Comparison of ENCODE assay signal across 10 cellular contexts in the genomic region with DNA sequence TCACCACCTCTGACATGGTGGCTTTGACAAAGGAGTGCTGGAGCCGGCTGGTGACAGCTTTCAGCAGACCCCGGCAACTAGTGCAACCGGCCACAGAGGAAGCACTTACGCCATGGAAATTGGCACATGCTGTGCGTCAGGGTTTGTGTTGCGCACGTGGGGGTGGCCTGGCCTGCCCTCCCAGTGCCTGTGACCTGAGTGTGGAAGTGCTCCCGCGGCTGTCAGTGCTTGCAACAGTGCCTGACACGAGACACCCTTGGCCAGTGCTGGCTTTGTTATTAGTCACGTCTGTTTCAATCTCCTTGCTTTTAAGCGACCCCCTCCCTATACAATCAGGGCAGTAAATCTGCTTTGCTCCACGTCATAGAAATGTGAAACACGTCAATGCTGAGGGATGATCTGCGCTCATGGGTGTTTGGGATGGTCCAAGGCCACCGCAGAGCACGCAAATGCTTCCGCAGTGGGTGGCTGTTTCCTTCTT.
DNase-seq lines count a peak whose midpoint lies in the region; ATAC-seq and TF ChIP-seq lines count a peak whose summit lies in the region.
"Had no signal": no experiment of that assay in that cellular context is flagged by ENCODE, and none has a peak within 500 bp of the region (broad histone marks: within the 10 kb centered on the region; RNA-seq: fewer than 3 reads in every experiment).

No MANE protein-coding gene starts in this region.

- no peak for TF ChIP-seq POLR2A in gastroesophageal sphincter (IDR thresholded peaks at IDR 0.05)

- no peak overlapping the region for H2BK5ac ChIP-seq in neuronal stem cell (ENCODE audit: low read length)

- no peaks in the 10 kb centered on the region for H3K36me3 ChIP-seq in BLaER1 treated with 17β-estradiol and CSF1 and Interleukin-3, amounts not matched to agents 10 nM and 100 nM
- no peaks in the 10 kb centered on the region for H3K36me3 ChIP-seq in gastroesophageal sphincter
- H3K36me3 ChIP-seq in neuronal stem cell (replicated peaks in 1 of 2; ENCODE audit: control insufficient read depth in 2 of 2, insufficient read depth in 2 of 2, low read length in 2 of 2): no peaks in the 10 kb centered on the region

- no peak overlapping the region for H3K27ac ChIP-seq in BLaER1 treated with 17β-estradiol and CSF1 and Interleukin-3, amounts not matched to agents 10 nM and 100 nM
- H3K27ac ChIP-seq in gastroesophageal sphincter (no peak overlapping the region), neuronal stem cell (replicated peaks; ENCODE audit: low read length) (no peak overlapping the region)

- H3K18ac ChIP-seq in neuronal stem cell (ENCODE audit: low read length): peak overlapping the region; percentile 65

- 17% methylated on average over 2 of the region's 18 CpGs; no CpG with 5 or more reads in 1 of the 2 donors for WGBS in gastroesophageal sphincter (ENCODE audit: low coverage in 1 of 2), 2 donors
- no CpG with 5 or more reads among the region's 18 CpGs for WGBS in neuronal stem cell (ENCODE audit: extremely low coverage in 2 of 2, insufficient read length in 2 of 2, insufficient replicate concordance in 1 of 2), 2 donors

- peaks cover 0 to 3% (median 0%) of the 10 kb centered on the region in 11 experiments; a peak in 1 of 22 replicates for H4K20me1 ChIP-seq in BLaER1 treated with 17β-estradiol and CSF1 and Interleukin-3, amounts not matched to agents 10 nM and 100 nM

- peak overlapping the region; percentile 9 for H2AFZ ChIP-seq in neuronal stem cell (ENCODE audit: low read length)

- H2BK12ac ChIP-seq in neuronal stem cell (ENCODE audit: low read length): no peak overlapping the region

- H3K36me3 Mint-ChIP-seq in T-helper 2 cell treated with Interferon-gamma antibody and Interleukin-4, amounts not matched to agents 5 μg/mL and 100 μg/mL, for 36 hours (ENCODE audit: low read depth): no peaks in the 10 kb centered on the region

- H4K8ac ChIP-seq in neuronal stem cell (ENCODE audit: low read depth, low read length): no peak overlapping the region

- DNase-seq in SIG-M5 treated with dmso at 0.1 percent for 504 hours (lab: John Stamatoyannopoulos, UW; ENCODE audit: unreplicated experiment) (peak; percentile 94), neuronal stem cell (ENCODE audit: low spot score) (no peak), NCI-H1436 (lab: John Stamatoyannopoulos, UW) (no peak), kidney tubule cell (ENCODE audit: low spot score) (no peak)
- no peak for DNase-seq in T-helper 2 cell treated with Interferon-gamma antibody and Interleukin-4, amounts not matched to agents 5 μg/mL and 100 μg/mL, for 36 hours (ENCODE audit: low spot score)
- DNase-seq: activated CD4-positive, alpha-beta T cell treated with anti-CD3 and anti-CD28 coated beads, Interleukin-2, amount 50 U/mL, for 48 hours; NCI-H2081 had no signal

- H4K91ac ChIP-seq in neuronal stem cell (ENCODE audit: low read depth, low read length, poor library complexity): peak overlapping the region; percentile 79

- H3K14ac ChIP-seq in neuronal stem cell (ENCODE audit: low read length): peak overlapping the region; percentile 31

- H3K4me3 ChIP-seq in BLaER1 treated with 17β-estradiol and CSF1 and Interleukin-3, amounts not matched to agents 10 nM and 100 nM: no peak overlapping the region
- H3K4me3 ChIP-seq in gastroesophageal sphincter: no peak overlapping the region
- H3K4me3 ChIP-seq in neuronal stem cell (ENCODE audit: low read length in 2 of 2): no peak overlapping the region

- H3K79me1 ChIP-seq in neuronal stem cell (ENCODE audit: low read depth, low read length): no peaks in the 10 kb centered on the region

- H3K4me3 Mint-ChIP-seq in T-helper 2 cell treated with Interferon-gamma antibody and Interleukin-4, amounts not matched to agents 5 μg/mL and 100 μg/mL, for 36 hours: no peak overlapping the region

- no peak for TF ChIP-seq CTCF in gastroesophageal sphincter (IDR thresholded peaks at IDR 0.05)

- H3K4ac ChIP-seq in neuronal stem cell (ENCODE audit: low read length): no peak overlapping the region

- H2AK5ac ChIP-seq in neuronal stem cell (ENCODE audit: low read depth, low read length): peak overlapping the region; percentile 70

- ATAC-seq in gastroesophageal sphincter (peak; percentile 86), GM18873 (IDR thresholded peaks at IDR 0.05; ENCODE audit: low FRiP score, unreplicated experiment) (no peak)

- H3K27ac Mint-ChIP-seq in T-helper 2 cell treated with Interferon-gamma antibody and Interleukin-4, amounts not matched to agents 5 μg/mL and 100 μg/mL, for 36 hours: no peak overlapping the region

- H3K27me3 ChIP-seq in BLaER1 treated with 17β-estradiol and CSF1 and Interleukin-3, amounts not matched to agents 10 nM and 100 nM: no peaks in the 10 kb centered on the region
- H3K27me3 ChIP-seq in gastroesophageal sphincter (peaks cover 10% of the 10 kb centered on the region), neuronal stem cell (ENCODE audit: control insufficient read depth in 3 of 3, insufficient read depth in 3 of 3, low read depth in 1 of 3, low read length in 3 of 3) (peaks cover 0 to 4% (median 0%) of the 10 kb centered on the region in 3 experiments)

- no peaks in the 10 kb centered on the region for H3K9me3 Mint-ChIP-seq in T-helper 2 cell treated with Interferon-gamma antibody and Interleukin-4, amounts not matched to agents 5 μg/mL and 100 μg/mL, for 36 hours

- peak overlapping the region; percentile 80 for H3K23ac ChIP-seq in neuronal stem cell (ENCODE audit: low read depth, low read length, poor library complexity)

- H3K4me1 Mint-ChIP-seq in T-helper 2 cell treated with Interferon-gamma antibody and Interleukin-4, amounts not matched to agents 5 μg/mL and 100 μg/mL, for 36 hours (ENCODE audit: low read depth): no peaks in the 10 kb centered on the region

- peak overlapping the region in 7 of 11 experiments; percentile 23 to 71 (median 42); a peak in 7 of 22 replicates for H3K4me2 ChIP-seq in BLaER1 treated with 17β-estradiol and CSF1 and Interleukin-3, amounts not matched to agents 10 nM and 100 nM
- no peak overlapping the region for H3K4me2 ChIP-seq in neuronal stem cell (ENCODE audit: insufficient read depth, low read length, poor library complexity, severe bottlenecking)

- peaks cover 6 to 29% (median 20%) of the 10 kb centered on the region in 10 experiments; a peak in 17 of 20 replicates for H3K4me1 ChIP-seq in BLaER1 treated with 17β-estradiol and CSF1 and Interleukin-3, amounts not matched to agents 10 nM and 100 nM
- H3K4me1 ChIP-seq in gastroesophageal sphincter: no peaks in the 10 kb centered on the region
- peaks cover 3 to 4% of the 10 kb centered on the region in 2 donors for H3K4me1 ChIP-seq in neuronal stem cell (ENCODE audit: control insufficient read depth in 2 of 2, insufficient read depth in 1 of 2, low read depth in 1 of 2, low read length in 2 of 2)

- peak overlapping the region; percentile 67 for H2BK15ac ChIP-seq in neuronal stem cell (ENCODE audit: low read length)

- H3K9ac ChIP-seq in BLaER1 treated with 17β-estradiol and CSF1 and Interleukin-3, amounts not matched to agents 10 nM and 100 nM: no peak overlapping the region
- peak overlapping the region; percentile 80 for H3K9ac ChIP-seq in neuronal stem cell (ENCODE audit: low read depth, low read length, poor library complexity)

- TF ChIP-seq EP300 in gastroesophageal sphincter (IDR thresholded peaks at IDR 0.05): no peak

- no peaks in the 10 kb centered on the region for H3K27me3 Mint-ChIP-seq in T-helper 2 cell treated with Interferon-gamma antibody and Interleukin-4, amounts not matched to agents 5 μg/mL and 100 μg/mL, for 36 hours (ENCODE audit: low read depth)

- H2BK120ac ChIP-seq in neuronal stem cell (ENCODE audit: low read depth, low read length): no peak overlapping the region

- no peaks in the 10 kb centered on the region for H3K9me3 ChIP-seq in BLaER1 treated with 17β-estradiol and CSF1 and Interleukin-3, amounts not matched to agents 10 nM and 100 nM (replicated peaks in 1 of 11)
- H3K9me3 ChIP-seq in gastroesophageal sphincter (no peaks in the 10 kb centered on the region), neuronal stem cell (replicated peaks in 1 of 2; ENCODE audit: control insufficient read depth in 2 of 2, insufficient read depth in 1 of 2, low read depth in 1 of 2, low read length in 2 of 2) (no peaks in the 10 kb centered on the region)
